In the genomic region with DNA sequence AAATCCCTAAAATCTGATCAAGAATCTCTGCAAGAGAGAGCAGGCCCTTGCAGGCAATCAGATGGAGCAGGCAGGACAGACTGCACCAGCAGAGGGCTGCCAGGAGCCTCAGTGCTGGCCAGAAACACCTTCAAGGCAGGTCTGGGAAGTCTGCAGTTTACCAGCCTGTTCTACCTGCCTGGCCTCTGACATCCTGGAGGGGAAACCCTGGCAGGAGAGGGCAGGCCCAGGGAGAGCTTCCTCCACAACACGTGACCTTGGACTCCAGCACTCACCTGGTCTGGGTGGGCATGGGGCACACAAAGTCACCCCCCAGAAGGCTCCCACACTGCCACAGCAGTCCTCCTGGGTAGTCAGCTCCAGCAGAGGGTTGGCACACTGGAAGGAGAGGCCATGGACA, we compare ENCODE assay signal across 13 cellular contexts. TPM values are rescaled to one million over a fixed set of nuclear protein-coding genes. Genes with fewer than 3 reads are reported as not detected.
DNase-seq lines count a peak whose midpoint lies in the region; ATAC-seq and FAIRE-seq lines count a peak whose summit lies in the region.
"Had no signal": no experiment of that assay in that cellular context is flagged by ENCODE, and none has a peak within 500 bp of the region (broad histone marks: within the 10 kb centered on the region; RNA-seq: fewer than 3 reads in every experiment).

No MANE protein-coding gene starts in this region.

- H3K9me3 Mint-ChIP-seq in activated naive CD8-positive, alpha-beta T cell treated with anti-CD3 and anti-CD28 coated beads, Interleukin-2, amount 50 U/mL, for 24 hours, result no peaks in the 10 kb centered on the region
- H3K9me3 Mint-ChIP-seq in activated naive CD8-positive, alpha-beta T cell treated with anti-CD3 and anti-CD28 coated beads for 36 hours, result no peaks in the 10 kb centered on the region
- no peaks in the 10 kb centered on the region for H3K9me3 Mint-ChIP-seq in activated T-helper 17 cell treated with anti-CD3 and anti-CD28 coated beads, Interleukin-2, amount 50 U/mL, for 72 hours
- H3K9me3 Mint-ChIP-seq: activated CD4-positive, alpha-beta T cell treated with anti-CD3 and anti-CD28 coated beads, Interleukin-2, amount 10 ng/mL, durations not matched to agents 7 days and 5 days had no signal

- H3K27ac Mint-ChIP-seq in activated naive CD8-positive, alpha-beta T cell treated with anti-CD3 and anti-CD28 coated beads, Interleukin-2, amount 50 U/mL, for 24 hours, result no peak overlapping the region
- no peak overlapping the region for H3K27ac Mint-ChIP-seq in activated naive CD8-positive, alpha-beta T cell treated with anti-CD3 and anti-CD28 coated beads for 36 hours
- H3K27ac Mint-ChIP-seq in activated T-helper 17 cell treated with anti-CD3 and anti-CD28 coated beads, Interleukin-2, amount 50 U/mL, for 72 hours, result no peak overlapping the region
- H3K27ac Mint-ChIP-seq: activated CD4-positive, alpha-beta T cell treated with anti-CD3 and anti-CD28 coated beads, Interleukin-2, amount 10 ng/mL, durations not matched to agents 7 days and 5 days; CD4-positive, CD25-positive, alpha-beta regulatory T cell had no signal

- H3K4me1 Mint-ChIP-seq in activated naive CD8-positive, alpha-beta T cell treated with anti-CD3 and anti-CD28 coated beads, Interleukin-2, amount 50 U/mL, for 24 hours, result peaks cover 1% of the 10 kb centered on the region
- H3K4me1 Mint-ChIP-seq in activated naive CD8-positive, alpha-beta T cell treated with anti-CD3 and anti-CD28 coated beads for 36 hours, result no peaks in the 10 kb centered on the region
- no peaks in the 10 kb centered on the region for H3K4me1 Mint-ChIP-seq in activated T-helper 17 cell treated with anti-CD3 and anti-CD28 coated beads, Interleukin-2, amount 50 U/mL, for 72 hours
- H3K4me1 Mint-ChIP-seq: activated CD4-positive, alpha-beta T cell treated with anti-CD3 and anti-CD28 coated beads, Interleukin-2, amount 10 ng/mL, durations not matched to agents 7 days and 5 days had no signal

- FAIRE-seq in urothelium cell line (lab: Jason Lieb, UNC), result peak; percentile 17

- no peak overlapping the region for H3K4me3 Mint-ChIP-seq in activated naive CD8-positive, alpha-beta T cell treated with anti-CD3 and anti-CD28 coated beads, Interleukin-2, amount 50 U/mL, for 24 hours
- H3K4me3 Mint-ChIP-seq in activated naive CD8-positive, alpha-beta T cell treated with anti-CD3 and anti-CD28 coated beads for 36 hours, result no peak overlapping the region
- H3K4me3 Mint-ChIP-seq in activated T-helper 17 cell treated with anti-CD3 and anti-CD28 coated beads, Interleukin-2, amount 50 U/mL, for 72 hours, result no peak overlapping the region
- H3K4me3 Mint-ChIP-seq: activated CD4-positive, alpha-beta T cell treated with anti-CD3 and anti-CD28 coated beads, Interleukin-2, amount 10 ng/mL, durations not matched to agents 7 days and 5 days; CD4-positive, CD25-positive, alpha-beta regulatory T cell had no signal

- peak; percentile 45 for ATAC-seq in activated naive CD8-positive, alpha-beta T cell treated with anti-CD3 and anti-CD28 coated beads, Interleukin-2, amount 50 U/mL, for 24 hours
- peak; percentile 24 for ATAC-seq in activated T-helper 17 cell treated with anti-CD3 and anti-CD28 coated beads, Interleukin-2, amount 50 U/mL, for 72 hours (replicated peaks)
- ATAC-seq in HG03108 (IDR thresholded peaks at IDR 0.05; ENCODE audit: unreplicated experiment) (no peak), GM19463 (IDR thresholded peaks at IDR 0.05; ENCODE audit: unreplicated experiment) (no peak)

- H3K36me3 Mint-ChIP-seq in activated naive CD8-positive, alpha-beta T cell treated with anti-CD3 and anti-CD28 coated beads, Interleukin-2, amount 50 U/mL, for 24 hours (ENCODE audit: low read depth), result no peaks in the 10 kb centered on the region
- H3K36me3 Mint-ChIP-seq in activated naive CD8-positive, alpha-beta T cell treated with anti-CD3 and anti-CD28 coated beads for 36 hours, result no peaks in the 10 kb centered on the region
- no peaks in the 10 kb centered on the region for H3K36me3 Mint-ChIP-seq in activated T-helper 17 cell treated with anti-CD3 and anti-CD28 coated beads, Interleukin-2, amount 50 U/mL, for 72 hours (ENCODE audit: low read depth)
- H3K36me3 Mint-ChIP-seq: CD4-positive, CD25-positive, alpha-beta regulatory T cell had no signal

- no peaks in the 10 kb centered on the region for H3K27me3 Mint-ChIP-seq in activated naive CD8-positive, alpha-beta T cell treated with anti-CD3 and anti-CD28 coated beads, Interleukin-2, amount 50 U/mL, for 24 hours
- H3K27me3 Mint-ChIP-seq in activated naive CD8-positive, alpha-beta T cell treated with anti-CD3 and anti-CD28 coated beads for 36 hours, result no peaks in the 10 kb centered on the region
- H3K27me3 Mint-ChIP-seq in activated T-helper 17 cell treated with anti-CD3 and anti-CD28 coated beads, Interleukin-2, amount 50 U/mL, for 72 hours, result no peaks in the 10 kb centered on the region

- no peak for DNase-seq in activated naive CD8-positive, alpha-beta T cell treated with anti-CD3 and anti-CD28 coated beads, Interleukin-2, amount 50 U/mL, for 24 hours
- no peak for DNase-seq in activated naive CD8-positive, alpha-beta T cell treated with anti-CD3 and anti-CD28 coated beads for 36 hours
- DNase-seq in iPS-NIHi11 (ENCODE audit: low spot score) (peak; percentile 53), urothelium cell line (ENCODE audit: low spot score) (no peak), NCI-H2029 treated with DMSO at 0.1 percent for 48 hours (lab: John Stamatoyannopoulos, UW) (no peak)
- DNase-seq: activated CD4-positive, alpha-beta T cell treated with anti-CD3 and anti-CD28 coated beads, Interleukin-2, amount 10 ng/mL, durations not matched to agents 7 days and 5 days; CD4-positive, CD25-positive, alpha-beta regulatory T cell; foreskin melanocyte; GOT3; Peyer's patch had no signal

RNA-seq across cellular contexts. Expression of a gene that starts 56.0 kb away (rescaled TPM):
- total RNA-seq in activated naive CD8-positive, alpha-beta T cell treated with anti-CD3 and anti-CD28 coated beads for 36 hours, result 10 to 100 TPM; 29.7 to 31.0 TPM
- total RNA-seq in activated T-helper 17 cell treated with anti-CD3 and anti-CD28 coated beads, Interleukin-2, amount 50 U/mL, for 72 hours, result 10 to 100 TPM; 20.3 to 28.5 TPM

RNA-seq across cellular contexts. Expression of a gene that starts 56.5 kb away (rescaled TPM):
- total RNA-seq in activated naive CD8-positive, alpha-beta T cell treated with anti-CD3 and anti-CD28 coated beads for 36 hours, result 10 to 100 TPM; 12.5 to 14.2 TPM
- 10 to 100 TPM; 34.1 to 37.2 TPM for total RNA-seq in activated T-helper 17 cell treated with anti-CD3 and anti-CD28 coated beads, Interleukin-2, amount 50 U/mL, for 72 hours

Comparison
In these comparisons a context has a peak if more than half of its experiments do, and no peak if none do; other contexts are left out.
1. ATAC-seq: peak in activated naive CD8-positive, alpha-beta T cell treated with anti-CD3 and anti-CD28 coated beads, Interleukin-2, amount 50 U/mL, for 24 hours (single experiment) and activated T-helper 17 cell treated with anti-CD3 and anti-CD28 coated beads, Interleukin-2, amount 50 U/mL, for 72 hours (single experiment); none in HG03108 (single experiment) and GM19463 (single experiment).